Comparison of ENCODE assay signal across 8 cellular contexts in the genomic region with DNA sequence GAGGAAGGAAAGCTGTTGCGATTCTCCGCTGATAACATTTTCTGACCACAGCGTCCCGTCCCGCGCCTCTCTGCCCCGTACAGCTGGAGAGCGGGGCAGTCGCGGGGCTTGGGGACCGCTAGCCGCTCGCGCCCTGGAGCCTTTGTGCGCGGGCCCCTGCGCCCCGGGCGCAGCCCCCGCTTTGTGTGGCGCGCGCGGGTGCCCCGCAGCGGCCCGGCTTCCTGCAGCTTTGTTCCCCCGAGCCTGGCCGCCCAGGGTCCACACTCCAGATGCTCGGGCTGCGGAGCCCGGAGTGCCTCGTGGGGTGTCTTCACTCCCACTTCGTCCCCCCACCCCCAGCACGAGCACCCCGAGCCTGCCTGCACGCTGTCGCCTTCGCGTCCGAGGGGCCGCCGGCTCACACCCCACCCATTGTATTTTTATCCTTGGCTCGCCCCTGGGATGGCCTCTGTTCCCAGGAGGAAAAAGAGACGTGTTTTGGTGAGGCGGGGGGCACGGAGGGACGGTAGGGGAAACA. TPM values are rescaled to one million over a fixed set of nuclear protein-coding genes. Genes with fewer than 3 reads are reported as not detected.
A peak's percentile ranks its signal among the peaks of the same experiment; 100 is the strongest.
DNase-seq lines count a peak whose midpoint lies in the region; ATAC-seq and TF ChIP-seq lines count a peak whose summit lies in the region.

No MANE protein-coding gene starts in this region.

- H3K27ac ChIP-seq in foreskin keratinocyte: peak overlapping the region; percentile 72
- peak overlapping the region; percentile 78 for H3K27ac ChIP-seq in rectal smooth muscle tissue (ENCODE audit: low read depth, low read length)

- H3K36me3 ChIP-seq in rectal smooth muscle tissue (ENCODE audit: control insufficient read depth, insufficient read depth, low read length): no peaks in the 10 kb centered on the region

- ATAC-seq in HG03108 (IDR thresholded peaks at IDR 0.05; ENCODE audit: unreplicated experiment): peak; percentile 1
- peak; percentile 30 for ATAC-seq in foreskin keratinocyte
- no peak for ATAC-seq in HG03097 (IDR thresholded peaks at IDR 0.05; ENCODE audit: low FRiP score, unreplicated experiment)

- no peak for TF ChIP-seq CTCF in foreskin keratinocyte (conservative IDR thresholded peaks at IDR 0.05)

- H3K4me3 ChIP-seq in rectal smooth muscle tissue (ENCODE audit: low read length): peak overlapping the region; percentile 92

- no peaks in the 10 kb centered on the region for H3K27me3 ChIP-seq in foreskin keratinocyte
- H3K27me3 ChIP-seq in rectal smooth muscle tissue (ENCODE audit: control insufficient read depth, insufficient read depth, low read length): no peaks in the 10 kb centered on the region

- H3K4me1 ChIP-seq in foreskin keratinocyte (peaks cover 22% of the 10 kb centered on the region), rectal smooth muscle tissue (ENCODE audit: control insufficient read depth, insufficient read depth, low read length) (peaks cover 10% of the 10 kb centered on the region)

- DNase-seq in activated gamma-delta T cell (lab: John Stamatoyannopoulos, UW): peak; percentile 22
- DNase-seq in activated gamma-delta T cell treated with Interleukin-2 at 50 U/mL for 16 hours: no peak
- DNase-seq in activated CD8-positive, alpha-beta memory T cell treated with anti-CD3 and anti-CD28 coated beads, Interleukin-2, amount 50 U/mL, for 48 hours: peak; percentile 72
- DNase-seq in foreskin keratinocyte: no peak
- no peak for DNase-seq in NCI-H226

- H3K9ac ChIP-seq in rectal smooth muscle tissue (ENCODE audit: low read length): peak overlapping the region; percentile 75

RNA-seq across cellular contexts. Expression of gene TMEM131L, which starts 0.5 kb away (rescaled TPM):
- 10.5 and 13.4 TPM in 2 replicates for total RNA-seq in foreskin keratinocyte
- 3.8 and 4.1 TPM in 2 replicates for polyA plus RNA-seq in foreskin keratinocyte

Comparison
In these comparisons a context has a peak if more than half of its experiments do, and no peak if none do; other contexts are left out.
1. DNase-seq: peak in activated gamma-delta T cell (single experiment) and activated CD8-positive, alpha-beta memory T cell treated with anti-CD3 and anti-CD28 coated beads, Interleukin-2, amount 50 U/mL, for 48 hours (single experiment); none in activated gamma-delta T cell treated with Interleukin-2 at 50 U/mL for 16 hours (single experiment), foreskin keratinocyte (0 of 2) and NCI-H226 (single experiment).